Comparison of ENCODE assay signal across 12 cellular contexts in the genomic region with DNA sequence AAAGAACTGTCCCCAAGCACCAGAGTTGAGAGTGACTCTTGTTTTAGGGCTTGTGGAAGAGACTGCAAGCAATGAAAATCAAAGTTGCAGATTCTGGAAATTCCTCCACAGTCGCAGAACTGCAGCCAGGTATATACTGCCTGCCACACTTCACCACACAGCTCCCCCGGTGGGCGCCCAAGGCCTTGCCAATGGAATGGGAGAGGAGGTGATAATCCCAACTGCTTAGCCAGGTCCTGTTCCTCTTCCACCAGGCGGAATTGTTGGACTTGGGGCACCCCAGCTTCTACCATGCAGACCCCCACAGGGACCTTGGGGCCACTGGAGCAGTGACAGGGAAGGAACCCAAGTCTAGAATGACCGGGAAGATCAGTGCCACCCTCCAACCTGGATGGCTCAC. TPM values are rescaled to one million over a fixed set of nuclear protein-coding genes. Genes with fewer than 3 reads are reported as not detected.
DNase-seq lines count a peak whose midpoint lies in the region; ATAC-seq, FAIRE-seq and TF ChIP-seq lines count a peak whose summit lies in the region.
"Had no signal": no experiment of that assay in that cellular context is flagged by ENCODE, and none has a peak within 500 bp of the region (broad histone marks: within the 10 kb centered on the region; RNA-seq: fewer than 3 reads in every experiment).

No MANE protein-coding gene starts in this region.

- no peak overlapping the region for H4K5ac ChIP-seq in H1 (ENCODE audit: insufficient read length, low read depth, low read length)

- H2BK20ac ChIP-seq in H1 (ENCODE audit: low read length) = no peak overlapping the region

- no peak overlapping the region for H3K4me2 ChIP-seq in H1 (ENCODE audit: insufficient read depth in 1 of 2, low read depth in 2 of 2, low read length in 2 of 2)

- no peak overlapping the region for H3K4ac ChIP-seq in H1 (replicated peaks; ENCODE audit: insufficient read length, low read depth, low read length)

- no peak for FAIRE-seq in H1 (lab: Jason Lieb, UNC)

- H2BK120ac ChIP-seq in H1 (replicated peaks; ENCODE audit: low read depth, low read length) = no peak overlapping the region

- TF ChIP-seq CTCF in H1 (IDR thresholded peaks at IDR 0.05; ENCODE audit: control extremely low read depth in 1 of 3, insufficient read depth in 1 of 3, low read depth in 1 of 3, low read length in 3 of 3) (peak; percentile 55 to 79 (median 76)), osteocyte (IDR thresholded peaks at IDR 0.05) (peak; percentile 48), stomach (IDR thresholded peaks at IDR 0.05) (no peak)

- TF ChIP-seq POLR2A in H1 (IDR thresholded peaks at IDR 0.05; ENCODE audit: control extremely low read depth in 1 of 2, low read depth in 2 of 2, low read length in 2 of 2) (no peak), stomach (IDR thresholded peaks at IDR 0.05) (no peak)

- WGBS in H1 (ENCODE audit: extremely low coverage in 1 of 2, insufficient coverage in 1 of 2, insufficient read length in 1 of 2, insufficient replicate concordance in 2 of 2, low coverage in 1 of 2, low lambda C conversion rate in 2 of 2, missing lambda C conversion rate in 1 of 2), 2 experiments = 65% methylated on average over 5 of the region's 5 CpGs; no CpG with 5 or more reads in 1 of the 2 experiments
- WGBS in stomach, 5 donors = 54 to 61% (median 55%) methylated on average over 5 of the region's 5 CpGs

- no peaks in the 10 kb centered on the region for H3K79me2 ChIP-seq in H1 (ENCODE audit: control insufficient read depth in 1 of 2, insufficient read depth in 2 of 2, low read length in 2 of 2)

- ATAC-seq in GM18861 (IDR thresholded peaks at IDR 0.05; ENCODE audit: unreplicated experiment) = no peak

- no peaks in the 10 kb centered on the region for H3K9me3 Mint-ChIP-seq in osteocyte (ENCODE audit: unreplicated experiment)

- no peak overlapping the region for H3K23ac ChIP-seq in H1 (ENCODE audit: insufficient read length)

- no peak overlapping the region for H2AK5ac ChIP-seq in H1 (ENCODE audit: low read depth, low read length)

- no peak overlapping the region for H2BK12ac ChIP-seq in H1 (ENCODE audit: low read depth, low read length)

- H4K8ac ChIP-seq in H1 (ENCODE audit: extremely low read depth, insufficient read depth, low read length) = no peak overlapping the region

- H3K4me1 ChIP-seq in H1 (replicated peaks in 1 of 4; ENCODE audit: control insufficient read depth in 3 of 4, insufficient read depth in 4 of 4, low read length in 3 of 4) (peaks cover 0 to 8% (median 1%) of the 10 kb centered on the region in 4 experiments; a peak in 6 of 7 replicates), stomach (peaks cover 0 to 30% (median 22%) of the 10 kb centered on the region in 4 donors)

- POLR2A ChIA-PET in H1 (lab: Charles Lee; ENCODE audit: partially characterized antibody) = interaction anchor here (0.6 kb wide), 1 partner anchor 1270 kb away, joined by 3 read pairs; no protein-coding TSS in a partner anchor

- H3K56ac ChIP-seq in H1 (replicated peaks; ENCODE audit: insufficient read length, low read depth, low read length) = no peak overlapping the region

- no peak overlapping the region for H3K14ac ChIP-seq in H1 (ENCODE audit: insufficient read length)

- no peak overlapping the region for H3K4me3 Mint-ChIP-seq in osteocyte (ENCODE audit: unreplicated experiment)

- no peak overlapping the region for H3K27ac Mint-ChIP-seq in osteocyte (ENCODE audit: unreplicated experiment)

- H3K36me3 Mint-ChIP-seq in osteocyte (ENCODE audit: unreplicated experiment) = no peaks in the 10 kb centered on the region

- H3K27me3 ChIP-seq in H1 (replicated peaks in 1 of 4; ENCODE audit: control insufficient read depth in 3 of 4, extremely low read depth in 1 of 4, insufficient read depth in 3 of 4, low read length in 3 of 4) (no peaks in the 10 kb centered on the region; a peak in 2 of 7 replicates), stomach (peaks cover 0 to 4% (median 0%) of the 10 kb centered on the region in 3 donors)

- peaks cover 12% of the 10 kb centered on the region for H3K4me1 Mint-ChIP-seq in osteocyte (ENCODE audit: unreplicated experiment)

- H3K9ac ChIP-seq in H1 (replicated peaks in 1 of 4; ENCODE audit: extremely low read depth in 1 of 4, low read depth in 3 of 4, low read length in 3 of 4) = no peak overlapping the region

- no peak overlapping the region for H3K18ac ChIP-seq in H1 (ENCODE audit: extremely low read depth, low read length)

- H3K27me3 Mint-ChIP-seq in osteocyte (ENCODE audit: unreplicated experiment) = peaks cover 17% of the 10 kb centered on the region

- intact Hi-C loops in stomach (cut with DNase I; ENCODE audit: low total_unique reads) = no loop called here

- TF ChIP-seq EP300 in H1 (IDR thresholded peaks at IDR 0.05; ENCODE audit: borderline replicate concordance in 1 of 2, low read depth in 2 of 2, low read length in 2 of 2) (no peak), stomach (IDR thresholded peaks at IDR 0.05) (no peak)

- H3K27ac ChIP-seq in H1 (ENCODE audit: low read depth, low read length) (no peak overlapping the region), stomach (no peak overlapping the region)
- H3K27ac ChIP-seq: epithelial cell of prostate, left ventricle myocardium inferior had no signal

- no peak overlapping the region for H3K4me3 ChIP-seq in H1 (ENCODE audit: extremely low read depth in 1 of 4, insufficient read depth in 2 of 4, low read depth in 3 of 4, low read length in 4 of 4)
- no peak overlapping the region for H3K4me3 ChIP-seq in stomach
- H3K4me3 ChIP-seq: left ventricle myocardium inferior had no signal

- DNase-seq in NCI-H345 (lab: John Stamatoyannopoulos, UW) (peak; percentile 16), NCI-H345 treated with DMSO at 0.1 percent for 48 hours (lab: John Stamatoyannopoulos, UW; ENCODE audit: unreplicated experiment) (no peak), M059J (ENCODE audit: low read depth) (peak; percentile 29), H1 (ENCODE audit: low read depth in 1 of 2, low spot score in 2 of 2) (peak in 1 of 2 experiments; percentile 69), osteocyte (ENCODE audit: extremely low spot score, unreplicated experiment) (no peak), GF-D8 (lab: John Stamatoyannopoulos, UW) (no peak), stomach (no peak)
- DNase-seq: AML-193, left ventricle myocardium inferior, NCI-H510A treated with DMSO at 0.1 percent for 48 hours had no signal

- no peak overlapping the region for H2BK5ac ChIP-seq in H1 (ENCODE audit: low read depth, low read length)

- CTCF ChIA-PET in H1 (lab: Charles Lee; ENCODE audit: partially characterized antibody) = interaction anchor here (0.6 to 9.5 kb wide), 15 partner anchors 15 to 1578 kb away, joined by 3 to 112 read pairs (median 4); a partner anchor contains a TSS

- H2BK15ac ChIP-seq in H1 (ENCODE audit: low read length) = no peak overlapping the region

- H4K20me1 ChIP-seq in H1 (replicated peaks in 1 of 2; ENCODE audit: control insufficient read depth in 1 of 2, insufficient read depth in 2 of 2, low read length in 2 of 2) = no peaks in the 10 kb centered on the region

- H2AFZ ChIP-seq in H1 (ENCODE audit: low read length) = no peak overlapping the region

- no peak overlapping the region for H4K91ac ChIP-seq in H1 (replicated peaks; ENCODE audit: insufficient read length, low read length)

- H3K79me1 ChIP-seq in H1 (ENCODE audit: low read depth, low read length) = no peaks in the 10 kb centered on the region; the same call in 1 of the 2 replicates

- H3K36me3 ChIP-seq in H1 (ENCODE audit: control insufficient read depth in 2 of 4, insufficient read depth in 4 of 4, low read length in 3 of 4) (no peaks in the 10 kb centered on the region), stomach (no peaks in the 10 kb centered on the region)
- H3K36me3 ChIP-seq: left ventricle myocardium inferior had no signal

- H3K9me3 ChIP-seq in H1 (ENCODE audit: insufficient read depth in 2 of 2, low read depth in 1 of 2, low read length in 1 of 2) (no peaks in the 10 kb centered on the region), stomach (no peaks in the 10 kb centered on the region)
- H3K9me3 ChIP-seq: left ventricle myocardium inferior had no signal

- H3K23me2 ChIP-seq in H1 (ENCODE audit: low read depth, low read length) = peaks cover 2% of the 10 kb centered on the region; the same call in 1 of the 2 replicates

- peak; percentile 8 to 19; a peak in 1 of 4 replicates for TF ChIP-seq RAD21 in H1 (IDR thresholded peaks at IDR 0.05 in 1 of 2, conservative IDR thresholded peaks at IDR 0.05 in 1 of 2; ENCODE audit: low read depth in 2 of 2, low read length in 2 of 2)

TF ChIP-seq in H1, 55 proteins besides CTCF, POLR2A, EP300 and RAD21 (continues in another document):
- TF ChIP-seq CBX5 (IDR thresholded peaks at IDR 0.05; ENCODE audit: low read depth, low read length) (no peak), JUND (IDR thresholded peaks at IDR 0.05; ENCODE audit: low read length) (no peak), TBP (IDR thresholded peaks at IDR 0.05; ENCODE audit: low read depth, low read length) (no peak), SRF (IDR thresholded peaks at IDR 0.05; ENCODE audit: low read depth, low read length) (no peak), PHF8 (conservative IDR thresholded peaks at IDR 0.05; ENCODE audit: low read depth, low read length) (no peak), SUZ12 (IDR thresholded peaks at IDR 0.05; ENCODE audit: low read length) (no peak), BRCA1 (IDR thresholded peaks at IDR 0.05; ENCODE audit: low read depth, low read length) (no peak), SIRT6 (IDR thresholded peaks at IDR 0.05; ENCODE audit: low read length) (no peak), CHD2 (IDR thresholded peaks at IDR 0.05; ENCODE audit: low read length) (no peak), BCL11A (IDR thresholded peaks at IDR 0.05; ENCODE audit: low read depth in 2 of 2, low read length in 2 of 2) (no peak)

RNA-seq across cellular contexts. Expression of gene PDIA6, which starts 4.8 kb away (rescaled TPM):
- total RNA-seq in M059J (2014; rRNA removed; shearing (Covaris generic)) = 345 and 486 TPM in 2 replicates
- 383 and 384 TPM in 2 replicates for total RNA-seq in H1 (2021; fragmentation: NEBNext Ultra II Directional; extraction: Animal tissue kit (Norgen Biotek cat#: 25700))
- polyA plus RNA-seq in H1 (2011; rRNA removed) (140 and 181 TPM in 2 replicates), stomach (10 to 100 TPM; 49.6 to 98.7 (median 63.4) TPM)
- polyA plus RNA-seq in H1 (2011; cell fraction: cytosol; rRNA removed) = 288 TPM
- polyA plus RNA-seq in H1 (2011; cell fraction: nucleus; rRNA removed) = 82.8 TPM
- polyA plus RNA-seq in H1 (2012, experiment 1 of 2) = 288 to 306 TPM (median 300 TPM) in 4 replicates
- polyA plus RNA-seq in H1 (2012, experiment 2 of 2) = 64.6 TPM
- 508 TPM for polyA plus RNA-seq in H1 (2013, experiment 1 of 2)
- polyA plus RNA-seq in H1 (2013, experiment 2 of 2) = 560 TPM
- polyA minus RNA-seq in H1 (2011; rRNA and poly(A)+ RNA removed) = 136 and 139 TPM in 2 replicates
- 120 TPM for polyA minus RNA-seq in H1 (2011; cell fraction: cytosol; rRNA and poly(A)+ RNA removed)
- 54.6 TPM for polyA minus RNA-seq in H1 (2011; cell fraction: nucleus; rRNA and poly(A)+ RNA removed)
- total RNA-seq in osteocyte (205 and 219 TPM in 2 replicates), stomach (100 to 1,000 TPM in 1 of 5 donors, 10 to 100 TPM in 4; 37.3 to 272 (median 89.7) TPM)

Comparison
In these comparisons a context has a peak if more than half of its experiments do, and no peak if none do; other contexts are left out.
1. DNase-seq: peak in NCI-H345 (single experiment) and M059J (single experiment); none in NCI-H345 treated with DMSO at 0.1 percent for 48 hours (single experiment), osteocyte (single experiment), GF-D8 (single experiment) and stomach (single experiment).
2. CTCF ChIP-seq: peak in H1 (3 of 3) and osteocyte (single experiment); none in stomach (0 of 7).